ENCODE assay signal across 8 cellular contexts in the genomic region with DNA sequence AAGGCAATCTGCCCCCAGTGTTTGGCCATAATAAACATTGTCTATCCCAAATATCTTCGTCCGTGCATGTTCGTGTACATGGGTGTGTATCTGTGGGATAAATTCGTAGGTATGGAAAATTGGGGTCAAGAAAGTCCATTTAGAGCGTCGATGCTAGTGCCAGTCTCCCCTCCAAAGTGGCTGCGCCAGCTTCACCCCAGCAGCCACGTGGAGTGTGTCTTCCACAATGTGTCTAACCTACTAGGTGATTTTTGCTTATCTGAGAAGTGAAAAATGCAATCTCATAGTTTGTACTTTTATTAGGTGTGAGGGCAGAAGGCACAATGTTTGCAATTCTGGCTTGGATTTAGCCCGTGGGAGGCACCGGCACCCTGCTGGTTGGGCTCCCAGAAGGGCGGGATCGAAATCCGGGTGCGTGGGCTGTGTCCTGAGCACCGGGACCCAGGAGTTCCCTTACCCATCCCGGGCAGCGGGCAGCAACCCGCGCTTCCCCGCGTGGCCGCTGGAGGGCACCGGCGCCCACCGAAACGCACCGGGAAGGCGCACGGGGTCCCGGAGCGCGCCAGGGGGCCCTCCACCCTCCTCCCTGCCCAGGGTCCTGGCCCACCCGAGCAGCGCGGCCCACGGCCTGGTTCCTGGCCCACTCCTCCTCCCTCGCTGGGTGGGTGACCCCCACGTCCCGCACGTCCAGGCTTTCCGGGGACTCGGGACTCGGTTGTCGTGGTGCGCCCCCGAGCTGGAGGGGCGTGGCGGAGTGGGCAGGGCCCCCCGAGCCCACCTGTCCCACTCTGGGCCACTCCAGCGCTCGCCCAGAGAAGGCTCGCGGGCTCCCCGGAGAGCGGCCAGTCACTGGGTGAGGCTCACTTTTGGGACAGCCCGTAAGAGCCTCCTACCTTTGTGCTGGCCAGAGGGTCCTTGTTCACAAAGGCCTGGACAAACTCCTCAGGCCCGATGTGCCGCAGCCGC. TPM values are rescaled to one million over a fixed set of nuclear protein-coding genes. Genes with fewer than 3 reads are reported as not detected.
A peak's percentile ranks its signal among the peaks of the same experiment; 100 is the strongest.
DNase-seq lines count a peak whose midpoint lies in the region; ATAC-seq and TF ChIP-seq lines count a peak whose summit lies in the region.

No MANE protein-coding gene starts in this region.

- H3K4me2 ChIP-seq in SK-N-SH = peak overlapping the region; percentile 59

- H3K9me2 ChIP-seq in SK-N-SH = no peaks in the 10 kb centered on the region

- TF ChIP-seq POLR2A in upper lobe of left lung (IDR thresholded peaks at IDR 0.05) = no peak

- no peaks in the 10 kb centered on the region for H3F3A ChIP-seq in SK-N-SH (replicated peaks; ENCODE audit: insufficient read depth)

- TF ChIP-seq CTCF in SK-N-SH (IDR thresholded peaks at IDR 0.05) (peak; percentile 74), upper lobe of left lung (IDR thresholded peaks at IDR 0.05) (peak; percentile 52 to 86 (median 79))

- peaks cover 0 to 6% of the 10 kb centered on the region in 2 experiments; a peak in 1 of 4 replicates for H3K4me1 ChIP-seq in SK-N-SH (ENCODE audit: control insufficient read depth in 1 of 2, insufficient read depth in 2 of 2, low read depth in 1 of 2, low read length in 1 of 2)
- peaks cover 0 to 8% (median 2%) of the 10 kb centered on the region in 4 donors for H3K4me1 ChIP-seq in upper lobe of left lung

- no peak overlapping the region for H3K9ac ChIP-seq in SK-N-SH

- H3K36me3 ChIP-seq in SK-N-SH (replicated peaks in 1 of 2; ENCODE audit: control insufficient read depth in 1 of 2, insufficient read depth in 2 of 2, low read length in 1 of 2) = no peaks in the 10 kb centered on the region
- H3K36me3 ChIP-seq in upper lobe of left lung = no peaks in the 10 kb centered on the region

- H3K27me3 ChIP-seq in SK-N-SH (ENCODE audit: insufficient read depth) (peaks cover 9% of the 10 kb centered on the region; the same call in 1 of the 2 replicates), upper lobe of left lung (peaks cover 0 to 5% (median 0%) of the 10 kb centered on the region in 4 donors)

- H3K9me3 ChIP-seq in SK-N-SH (no peaks in the 10 kb centered on the region), upper lobe of left lung (no peaks in the 10 kb centered on the region)

- peak in 1 of 2 donors; percentile 82 for ATAC-seq in upper lobe of left lung (ENCODE audit: low FRiP score in 2 of 2)
- ATAC-seq in HG03280 (IDR thresholded peaks at IDR 0.05; ENCODE audit: unreplicated experiment) = no peak

- no peak overlapping the region for H2AFZ ChIP-seq in SK-N-SH (ENCODE audit: low read depth)

- TF ChIP-seq EP300 in SK-N-SH (IDR thresholded peaks at IDR 0.05; ENCODE audit: borderline replicate concordance in 1 of 2, low read depth in 1 of 2, low read length in 1 of 2) (no peak), upper lobe of left lung (IDR thresholded peaks at IDR 0.05) (no peak)

- 6% methylated on average over 12 of the region's 59 CpGs for WGBS in SK-N-SH (ENCODE audit: low lambda C conversion rate)
- WGBS in upper lobe of left lung, 2 donors = 42 to 67% methylated on average over 12 to 48 of the region's 59 CpGs

- H3K79me2 ChIP-seq in SK-N-SH (ENCODE audit: insufficient read depth) = no peaks in the 10 kb centered on the region

- DNase-seq in activated gamma-delta T cell treated with Interleukin-2 at 50 U/mL for 16 hours (peak; percentile 24), activated gamma-delta T cell (lab: John Stamatoyannopoulos, UW) (no peak), SK-N-SH (peak; percentile 92), mesenteric fat pad (ENCODE audit: low spot score) (peak; percentile 88), upper lobe of left lung (peak in 1 of 2 donors; percentile 91), NCI-H2029 treated with DMSO at 0.1 percent for 48 hours (lab: John Stamatoyannopoulos, UW) (no peak)
- peak; percentile 6 for DNase-seq in effector CD8-positive, alpha-beta T cell (lab: John Stamatoyannopoulos, UW)

- POLR2A ChIA-PET in SK-N-SH (lab: Yijun Ruan, JAX) = no interaction called here

- H3K27ac ChIP-seq in SK-N-SH (ENCODE audit: low read depth in 2 of 2, low read length in 1 of 2) = no peak overlapping the region
- no peak overlapping the region for H3K27ac ChIP-seq in upper lobe of left lung

- peak overlapping the region; percentile 27 to 41; a peak in 2 of 4 replicates for H3K4me3 ChIP-seq in SK-N-SH (ENCODE audit: low read depth in 2 of 2, low read length in 1 of 2)
- no peak overlapping the region for H3K4me3 ChIP-seq in upper lobe of left lung

- H4K20me1 ChIP-seq in SK-N-SH (ENCODE audit: insufficient read depth) = no peaks in the 10 kb centered on the region

- CTCF ChIA-PET in SK-N-SH (lab: Yijun Ruan, JAX) = interaction anchor here (0.5 to 5.4 kb wide), 33 partner anchors 9 to 592 kb away, joined by 3 to 69 read pairs (median 3); partner anchors contain the start of gene RASGEF1C

- TF ChIP-seq RAD21 in SK-N-SH (IDR thresholded peaks at IDR 0.05; ENCODE audit: low read length) = peak; percentile 80

TF ChIP-seq in SK-N-SH, 30 proteins besides CTCF, POLR2A, EP300 and RAD21:
- TF ChIP-seq NRF1 (IDR thresholded peaks at IDR 0.05; ENCODE audit: low read depth, low read length) (no peak), SMC3 (IDR thresholded peaks at IDR 0.05; ENCODE audit: low read depth, low read length) (peak; percentile 58), USF2 (IDR thresholded peaks at IDR 0.05; ENCODE audit: borderline replicate concordance, low read depth, low read length) (no peak)

RNA-seq across cellular contexts. Expression of gene RNF130, which starts 55.4 kb away (rescaled TPM):
- polyA plus RNA-seq in SK-N-SH (2012; rRNA removed) = 41.4 and 49.6 TPM in 2 replicates
- polyA plus RNA-seq in SK-N-SH (2012; cell fraction: cytosol; rRNA removed) = 51.8 and 53.1 TPM in 2 replicates
- polyA plus RNA-seq in SK-N-SH (2012; cell fraction: nucleus; rRNA removed) = 19.0 and 27.1 TPM in 2 replicates
- total RNA-seq in mesenteric fat pad (135 TPM), upper lobe of left lung (100 to 1,000 TPM in 3 of 6 donors, 10 to 100 TPM in 3; 54.5 to 137 (median 98.2) TPM)

Comparison
In these comparisons a context has a peak if more than half of its experiments do, and no peak if none do; other contexts are left out.
1. DNase-seq: peak in activated gamma-delta T cell treated with Interleukin-2 at 50 U/mL for 16 hours (single experiment), SK-N-SH (single experiment), effector CD8-positive, alpha-beta T cell (single experiment) and mesenteric fat pad (single experiment); none in activated gamma-delta T cell (single experiment) and NCI-H2029 treated with DMSO at 0.1 percent for 48 hours (single experiment).
2. H3K4me3 ChIP-seq: peak in SK-N-SH (2 of 2); none in upper lobe of left lung (0 of 4).